In genomic region chr3:149296972-149297371, GRCh38 we compare ENCODE assay signal across 22 cellular contexts. TPM values are rescaled to one million over a fixed set of nuclear protein-coding genes. Genes with fewer than 3 reads are reported as not detected.
"Had no signal": no experiment of that assay in that cellular context is flagged by ENCODE, and none has a peak within 500 bp of the region (broad histone marks: within the 10 kb centered on the region; RNA-seq: fewer than 3 reads in every experiment).

No MANE protein-coding gene starts in this region.

- H3K9me3 ChIP-seq: pancreas, psoas muscle, right atrium auricular region, thyroid gland, upper lobe of right lung had no signal

- H3K36me3 ChIP-seq: pancreas, right atrium auricular region, thyroid gland, upper lobe of right lung had no signal

- H3K27ac ChIP-seq: psoas muscle, right atrium auricular region, thyroid gland, upper lobe of right lung had no signal

- H3K4me3 ChIP-seq: pancreas, psoas muscle, right atrium auricular region, thyroid gland, upper lobe of right lung had no signal

- DNase-seq: activated CD4-positive, alpha-beta memory T cell treated with anti-CD3 and anti-CD28 coated beads for 36 hours; activated CD4-positive, alpha-beta T cell treated with anti-CD3 and anti-CD28 coated beads for 48 hours; activated effector memory CD4-positive, alpha-beta T cell treated with Interleukin-2 at 50 U/mL for 16 hours; activated naive CD4-positive, alpha-beta T cell treated with anti-CD3 and anti-CD28 coated beads for 36 hours; activated T-cell treated with anti-CD3 and anti-CD28 coated beads, Interleukin-2, amount 50 U/mL, for 72 hours; aorta; caudate nucleus; effector memory CD4-positive, alpha-beta T cell; head of caudate nucleus; islet precursor cell; left cardiac atrium; midbrain; pancreas; psoas muscle; stimulated activated CD4-positive, alpha-beta T cell treated with anti-CD3 and anti-CD28 coated beads, Interleukin-4, amount 100 ng/mL, for 24 hours; stimulated activated naive CD4-positive, alpha-beta T cell treated with Interleukin-2 at 50 U/mL for 16 hours; T-helper 17 cell; thyroid gland; upper lobe of right lung had no signal

- ATAC-seq: activated T-cell treated with anti-CD3 and anti-CD28 coated beads, Interleukin-2, amount 50 U/mL, for 72 hours; esophagus mucosa; left cardiac atrium; natural killer cell treated with Interleukin-12 subunit alpha and Interleukin-12 subunit beta and Interleukin-15 and Interleukin-18, amount 100 ng/mL, for 72 hours; pancreas; T-helper 17 cell; upper lobe of right lung had no signal

- H3K27me3 ChIP-seq: pancreas, right atrium auricular region, thyroid gland, upper lobe of right lung had no signal

RNA-seq across cellular contexts. Expression of gene TM4SF18, which starts 36.5 kb away (rescaled TPM):
- total RNA-seq: activated CD4-positive, alpha-beta memory T cell treated with anti-CD3 and anti-CD28 coated beads for 36 hours; activated naive CD4-positive, alpha-beta T cell treated with anti-CD3 and anti-CD28 coated beads for 36 hours; activated T-cell treated with anti-CD3 and anti-CD28 coated beads, Interleukin-2, amount 50 U/mL, for 72 hours; natural killer cell treated with Interleukin-12 subunit alpha and Interleukin-12 subunit beta and Interleukin-15 and Interleukin-18, amount 100 ng/mL, for 72 hours; T-helper 17 cell had no signal
